In the genomic region with DNA sequence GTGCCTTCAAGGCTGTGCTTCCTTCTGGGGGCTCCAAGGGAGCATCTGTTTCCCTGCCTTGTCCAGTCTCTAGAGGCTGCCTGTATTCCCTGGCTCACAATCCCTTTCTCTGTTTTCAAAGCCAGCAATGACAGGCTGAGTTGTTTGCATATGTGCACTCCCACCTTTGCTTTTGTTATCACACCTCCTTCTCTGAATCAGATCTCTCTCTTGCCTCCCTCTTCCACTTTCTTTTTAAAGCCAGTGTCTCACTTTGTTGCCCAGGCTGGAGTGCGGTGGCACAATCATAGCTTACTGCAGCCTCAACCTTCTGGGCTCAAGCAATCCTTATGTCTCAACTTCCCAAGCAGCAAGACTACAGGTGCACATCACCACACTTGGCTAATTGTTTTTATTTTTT, we compare ENCODE assay signal across 14 cellular contexts. TPM values are rescaled to one million over a fixed set of nuclear protein-coding genes. Genes with fewer than 3 reads are reported as not detected.
"Had no signal": no experiment of that assay in that cellular context is flagged by ENCODE, and none has a peak within 500 bp of the region (broad histone marks: within the 10 kb centered on the region; RNA-seq: fewer than 3 reads in every experiment).

No MANE protein-coding gene starts in this region.

- H3K27ac ChIP-seq: hepatocyte, spleen, transverse colon had no signal

- DNase-seq: activated CD4-positive, CD25-positive, alpha-beta regulatory T cell; activated CD8-positive, alpha-beta memory T cell treated with anti-CD3 and anti-CD28 coated beads for 24 hours; activated T-cell treated with anti-CD3 and anti-CD28 coated beads, Interleukin-2, amount 50 U/mL, for 1 hour; dermis blood vessel endothelial cell; mesendoderm; nephron progenitor cell; SHP77 treated with DMSO at 0.1 percent for 48 hours; spleen; substantia nigra; T-helper 2 cell; transverse colon had no signal

- ATAC-seq: sciatic nerve had no signal

- H3K27me3 ChIP-seq: hepatocyte, spleen, transverse colon had no signal

- H3K4me1 ChIP-seq: spleen, transverse colon had no signal

- H3K9me3 Mint-ChIP-seq: nephron progenitor cell had no signal

- H3K4me3 Mint-ChIP-seq: nephron progenitor cell had no signal

- H3K27ac Mint-ChIP-seq: nephron progenitor cell had no signal

RNA-seq across cellular contexts. Expression of gene LEF1, which starts 37.1 kb away (rescaled TPM):
- total RNA-seq: pulmonary artery endothelial cell had no signal
